Comparison of ENCODE assay signal across 1 cellular context in the genomic region with DNA sequence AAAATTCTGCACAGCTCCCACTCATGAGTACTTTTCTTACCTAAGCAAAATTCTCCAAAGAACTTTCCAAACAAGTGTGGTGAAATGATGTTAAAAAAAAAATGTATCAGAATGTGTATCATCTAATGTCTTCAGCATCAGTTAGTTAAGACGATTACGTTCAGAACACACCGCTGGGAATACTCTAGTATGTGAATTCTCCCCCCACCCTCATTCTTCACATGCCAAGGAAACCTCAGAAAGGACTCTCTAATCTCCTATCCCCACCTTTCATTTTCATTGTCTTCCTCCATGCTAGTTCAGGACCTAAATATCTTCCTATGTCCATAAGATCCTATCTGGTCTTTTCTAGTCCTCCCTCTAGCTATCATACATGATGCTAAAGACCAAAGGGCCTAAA.
TF ChIP-seq lines count a peak whose summit lies in the region.

No MANE protein-coding gene starts in this region.

TF ChIP-seq in HEK293, 187 proteins besides CTCF, POLR2A, EP300 and RAD21 (continued from another document):
- TF ChIP-seq, protein P1, sequence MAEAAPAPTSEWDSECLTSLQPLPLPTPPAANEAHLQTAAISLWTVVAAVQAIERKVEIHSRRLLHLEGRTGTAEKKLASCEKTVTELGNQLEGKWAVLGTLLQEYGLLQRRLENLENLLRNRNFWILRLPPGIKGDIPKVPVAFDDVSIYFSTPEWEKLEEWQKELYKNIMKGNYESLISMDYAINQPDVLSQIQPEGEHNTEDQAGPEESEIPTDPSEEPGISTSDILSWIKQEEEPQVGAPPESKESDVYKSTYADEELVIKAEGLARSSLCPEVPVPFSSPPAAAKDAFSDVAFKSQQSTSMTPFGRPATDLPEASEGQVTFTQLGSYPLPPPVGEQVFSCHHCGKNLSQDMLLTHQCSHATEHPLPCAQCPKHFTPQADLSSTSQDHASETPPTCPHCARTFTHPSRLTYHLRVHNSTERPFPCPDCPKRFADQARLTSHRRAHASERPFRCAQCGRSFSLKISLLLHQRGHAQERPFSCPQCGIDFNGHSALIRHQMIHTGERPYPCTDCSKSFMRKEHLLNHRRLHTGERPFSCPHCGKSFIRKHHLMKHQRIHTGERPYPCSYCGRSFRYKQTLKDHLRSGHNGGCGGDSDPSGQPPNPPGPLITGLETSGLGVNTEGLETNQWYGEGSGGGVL (tag by site-specific recombination; IDR thresholded peaks at IDR 0.05): no peak
- no peak for TF ChIP-seq ZNF175 (tag by site-specific recombination; IDR thresholded peaks at IDR 0.05)
- TF ChIP-seq ZNF10 (tag by site-specific recombination; IDR thresholded peaks at IDR 0.05): no peak
